ENCODE assay signal across 8 cellular contexts in genomic region chr9:83986765-83987401, GRCh38. TPM values are rescaled to one million over a fixed set of nuclear protein-coding genes. Genes with fewer than 3 reads are reported as not detected.
DNase-seq lines count a peak whose midpoint lies in the region; ATAC-seq and TF ChIP-seq lines count a peak whose summit lies in the region.

No MANE protein-coding gene starts in this region.

- H3K9me3 Mint-ChIP-seq in CD8-positive, alpha-beta memory T cell, result no peaks in the 10 kb centered on the region
- no peaks in the 10 kb centered on the region for H3K9me3 Mint-ChIP-seq in H9
- H3K9me3 Mint-ChIP-seq in naive thymus-derived CD8-positive, alpha-beta T cell, result no peaks in the 10 kb centered on the region

- no peak overlapping the region for H3K14ac ChIP-seq in H9 (ENCODE audit: insufficient read depth, low read length)

- peaks cover 4% of the 10 kb centered on the region for H3K79me1 ChIP-seq in H9 (ENCODE audit: insufficient read depth, low read depth, low read length, poor library complexity, severe bottlenecking)

- H2BK5ac ChIP-seq in H9 (ENCODE audit: insufficient read length, low read length), result no peak overlapping the region

- ATAC-seq in mucosa of descending colon, result peak; percentile 94
- no peak for ATAC-seq in naive thymus-derived CD8-positive, alpha-beta T cell

- no peaks in the 10 kb centered on the region for H3K9me3 ChIP-seq in CD8-positive, alpha-beta memory T cell (ENCODE audit: low read length)
- H3K9me3 ChIP-seq in adrenal gland (replicated peaks in 1 of 3) (no peaks in the 10 kb centered on the region), mucosa of descending colon (no peaks in the 10 kb centered on the region), H9 (ENCODE audit: control insufficient read depth, low read depth, low read length) (no peaks in the 10 kb centered on the region)

- TF ChIP-seq CTCF in adrenal gland (IDR thresholded peaks at IDR 0.05) (no peak), mucosa of descending colon (IDR thresholded peaks at IDR 0.05) (no peak), H9 (conservative IDR thresholded peaks at IDR 0.05) (no peak)

- no peaks in the 10 kb centered on the region for H3K23me2 ChIP-seq in H9 (ENCODE audit: insufficient read length, low read depth, low read length, poor library complexity, severe bottlenecking)

- H3K56ac ChIP-seq in H9 (ENCODE audit: insufficient read length, low read depth, low read length), result no peak overlapping the region

- TF ChIP-seq POLR2A in adrenal gland (IDR thresholded peaks at IDR 0.05), result peak in 1 of 2 donors; percentile 25

- H4K20me1 ChIP-seq in H9 (ENCODE audit: control insufficient read depth, insufficient read depth, insufficient read length), result no peaks in the 10 kb centered on the region

- H3K36me3 Mint-ChIP-seq in CD8-positive, alpha-beta memory T cell, result peaks cover 4 to 15% (median 13%) of the 10 kb centered on the region in 3 donors
- H3K36me3 Mint-ChIP-seq in H9 (ENCODE audit: insufficient read depth in 1 of 3, low read depth in 3 of 3), result peaks cover 14 to 31% (median 23%) of the 10 kb centered on the region in 3 experiments
- peaks cover 0 to 16% (median 12%) of the 10 kb centered on the region in 3 donors for H3K36me3 Mint-ChIP-seq in naive thymus-derived CD8-positive, alpha-beta T cell

- CTCF ChIA-PET in CD8-positive, alpha-beta memory T cell (lab: Charles Lee), result no interaction called here

- no peak overlapping the region for H2AK5ac ChIP-seq in H9 (ENCODE audit: insufficient read length, low read length)

- H3K4me1 Mint-ChIP-seq in CD8-positive, alpha-beta memory T cell, result peaks cover 9 to 29% (median 25%) of the 10 kb centered on the region in 3 donors
- H3K4me1 Mint-ChIP-seq in H9, result peaks cover 19 to 22% of the 10 kb centered on the region in 2 experiments
- peaks cover 7 to 22% (median 10%) of the 10 kb centered on the region in 4 donors for H3K4me1 Mint-ChIP-seq in naive thymus-derived CD8-positive, alpha-beta T cell

- H3K36me3 ChIP-seq in CD8-positive, alpha-beta memory T cell (ENCODE audit: insufficient read depth, low read length), result no peaks in the 10 kb centered on the region
- no peaks in the 10 kb centered on the region for H3K36me3 ChIP-seq in adrenal gland (replicated peaks in 1 of 2)
- no peaks in the 10 kb centered on the region for H3K36me3 ChIP-seq in mucosa of descending colon (ENCODE audit: low read depth)

- no peak for DNase-seq in CD8-positive, alpha-beta memory T cell
- DNase-seq in HT1080 (ENCODE audit: low read depth) (peak; percentile 89), adrenal gland (peak; percentile 41 to 84 (median 69)), mucosa of descending colon (peak; percentile 73 to 82 (median 75)), dermis blood vessel endothelial cell (no peak), H9 (no peak), AG20443 (ENCODE audit: low spot score) (no peak)
- DNase-seq in naive thymus-derived CD8-positive, alpha-beta T cell, result no peak

- H2AFZ ChIP-seq in H9 (ENCODE audit: low read length), result no peak overlapping the region

- no peak overlapping the region for H3K18ac ChIP-seq in H9 (ENCODE audit: insufficient read length, low read depth, low read length)

- H3K4me2 ChIP-seq in H9 (ENCODE audit: insufficient read depth, insufficient read length, low read length), result no peak overlapping the region

- H3K27ac ChIP-seq in CD8-positive, alpha-beta memory T cell (ENCODE audit: low read depth, low read length), result peak overlapping the region; percentile 24
- H3K27ac ChIP-seq in adrenal gland, result peak overlapping the region; percentile 45 to 76 (median 57)
- no peak overlapping the region for H3K27ac ChIP-seq in H9 (ENCODE audit: insufficient read length, low read depth, low read length)

- H3K27me3 Mint-ChIP-seq in CD8-positive, alpha-beta memory T cell, result no peaks in the 10 kb centered on the region
- H3K27me3 Mint-ChIP-seq in H9 (ENCODE audit: low read depth), result no peaks in the 10 kb centered on the region
- H3K27me3 Mint-ChIP-seq in naive thymus-derived CD8-positive, alpha-beta T cell, result no peaks in the 10 kb centered on the region

- H3T11ph ChIP-seq in H9 (ENCODE audit: low read length), result no peak overlapping the region

- H3K4me3 ChIP-seq in CD8-positive, alpha-beta memory T cell (ENCODE audit: low read length), result no peak overlapping the region
- H3K4me3 ChIP-seq in adrenal gland (no peak overlapping the region), mucosa of descending colon (no peak overlapping the region)

- intact Hi-C loops in adrenal gland (cut with DNase I), result no loop called here
- intact Hi-C loops in mucosa of descending colon (cut with DNase I, micrococcal nuclease), result no loop called here

- 36 to 49% (median 43%) methylated on average over 11 of the region's 11 CpGs for whole genome bisulfite sequencing in adrenal gland, 4 donors
- WGBS in H9 (ENCODE audit: extremely low coverage, insufficient read length, low lambda C conversion rate), result no CpG with 5 or more reads among the region's 11 CpGs

- H2BK20ac ChIP-seq in H9 (ENCODE audit: low read depth, low read length, poor library complexity, severe bottlenecking), result no peak overlapping the region

- no peak overlapping the region for H3K4ac ChIP-seq in H9 (ENCODE audit: low read depth, low read length)

- no peak overlapping the region for H4K8ac ChIP-seq in H9 (replicated peaks; ENCODE audit: insufficient read length, low read depth, low read length)

- H3K27me3 ChIP-seq in CD8-positive, alpha-beta memory T cell (ENCODE audit: insufficient read depth, low read length, poor library complexity, severe bottlenecking), result no peaks in the 10 kb centered on the region
- no peaks in the 10 kb centered on the region for H3K27me3 ChIP-seq in adrenal gland
- no peaks in the 10 kb centered on the region for H3K27me3 ChIP-seq in H9 (ENCODE audit: insufficient read depth, low read length)

- no peak overlapping the region for H3K9ac ChIP-seq in H9 (ENCODE audit: extremely low read depth, insufficient read length, low read length)

- H3K4me3 Mint-ChIP-seq in CD8-positive, alpha-beta memory T cell, result peak overlapping the region in 3 of 7 donors; percentile 1 to 32 (median 18)
- H3K4me3 Mint-ChIP-seq in H9, result no peak overlapping the region; a peak in 1 of 5 replicates
- peak overlapping the region in 1 of 10 donors; percentile 46 for H3K4me3 Mint-ChIP-seq in naive thymus-derived CD8-positive, alpha-beta T cell

- no peak overlapping the region for H2BK15ac ChIP-seq in H9 (ENCODE audit: low read depth, low read length)

- no peak overlapping the region for H2BK12ac ChIP-seq in H9 (ENCODE audit: insufficient read length, low read depth, low read length)

- peaks cover 10% of the 10 kb centered on the region for H3K4me1 ChIP-seq in CD8-positive, alpha-beta memory T cell (ENCODE audit: insufficient read depth, low read length)
- H3K4me1 ChIP-seq in adrenal gland (replicated peaks in 1 of 2) (peaks cover 15 to 51% of the 10 kb centered on the region in 2 donors), mucosa of descending colon (ENCODE audit: low read depth) (peaks cover 8% of the 10 kb centered on the region), H9 (ENCODE audit: insufficient read depth, low read length) (no peaks in the 10 kb centered on the region)

- POLR2A ChIA-PET in CD8-positive, alpha-beta memory T cell (lab: Charles Lee), result interaction anchor here (0.6 kb wide), 1 partner anchor 30 kb away, joined by 3 read pairs; a partner anchor contains a TSS
- POLR2A ChIA-PET in naive thymus-derived CD8-positive, alpha-beta T cell (lab: Charles Lee), result no interaction called here

- no peak overlapping the region for H4K91ac ChIP-seq in H9 (ENCODE audit: insufficient read length, low read depth, low read length)

- H4K5ac ChIP-seq in H9 (ENCODE audit: insufficient read length, low read depth, low read length), result no peak overlapping the region

- peaks cover 11% of the 10 kb centered on the region; the same call in 1 of the 2 replicates for H3K79me2 ChIP-seq in H9 (ENCODE audit: insufficient read depth, low read length)

- H2BK120ac ChIP-seq in H9 (ENCODE audit: low read depth, low read length, poor library complexity, severe bottlenecking), result no peak overlapping the region

- H3K23ac ChIP-seq in H9 (ENCODE audit: insufficient read length, low read depth, low read length), result no peak overlapping the region

- H3K27ac Mint-ChIP-seq in CD8-positive, alpha-beta memory T cell, result peak overlapping the region in 2 of 8 donors; percentile 21 to 51
- H3K27ac Mint-ChIP-seq in H9, result peak overlapping the region in 1 of 3 experiments; percentile 76; a peak in 3 of 7 replicates
- peak overlapping the region in 4 of 10 donors; percentile 59 to 66 (median 60) for H3K27ac Mint-ChIP-seq in naive thymus-derived CD8-positive, alpha-beta T cell

RNA-seq across cellular contexts. Expression of gene RMI1, which starts 6.3 kb away (rescaled TPM):
- total RNA-seq in CD8-positive, alpha-beta memory T cell, result 10 to 100 TPM; 29.0 to 29.3 TPM
- polyA plus RNA-seq in CD8-positive, alpha-beta memory T cell, result 5.9 TPM
- total RNA-seq in HT1080 (2014; rRNA removed; shearing (Covaris generic)), result 5.3 and 5.9 TPM in 2 replicates
- 11.0 and 14.4 TPM in 2 replicates for polyA plus RNA-seq in HT1080 (2015; cell fraction: cytosol; rRNA removed)
- polyA plus RNA-seq in HT1080 (2015; cell fraction: nucleus; rRNA removed), result 13.3 and 14.2 TPM in 2 replicates
- total RNA-seq in adrenal gland (10 to 100 TPM in 3 of 8 donors, 1 to 10 TPM in 5; 6.2 to 21.7 (median 7.8) TPM), mucosa of descending colon (10 to 100 TPM in 2 of 3 donors, 1 to 10 TPM in 1; 7.0 to 15.6 (median 11.6) TPM), dermis blood vessel endothelial cell (8.0 and 18.4 TPM in 2 replicates), H9 (2021) (21.8 and 22.4 TPM in 2 replicates)
- polyA plus RNA-seq in adrenal gland, result 10 to 100 TPM in 1 of 3 donors, 1 to 10 TPM in 2; 2.3 to 17.5 (median 3.5) TPM
- total RNA-seq in naive thymus-derived CD8-positive, alpha-beta T cell, result 1 to 10 TPM; 6.6 to 8.3 TPM
- 1 to 10 TPM; 5.3 to 6.7 (median 6.3) TPM for polyA plus RNA-seq in naive thymus-derived CD8-positive, alpha-beta T cell

RNA-seq across cellular contexts. Expression of gene HNRNPK, which starts 6.9 kb away (rescaled TPM):
- 100 to 1,000 TPM; 870 to 904 TPM for total RNA-seq in CD8-positive, alpha-beta memory T cell
- polyA plus RNA-seq in CD8-positive, alpha-beta memory T cell, result 884 TPM
- total RNA-seq in HT1080 (2014; rRNA removed; shearing (Covaris generic)), result 681 and 1,082 TPM in 2 replicates
- polyA plus RNA-seq in HT1080 (2015; cell fraction: cytosol; rRNA removed), result 515 and 519 TPM in 2 replicates
- polyA plus RNA-seq in HT1080 (2015; cell fraction: nucleus; rRNA removed), result 1,121 and 1,129 TPM in 2 replicates
- 100 to 1,000 TPM; 371 to 518 (median 477) TPM for total RNA-seq in adrenal gland
- 100 to 1,000 TPM; 172 to 866 (median 228) TPM for polyA plus RNA-seq in adrenal gland
- 100 to 1,000 TPM; 386 to 461 (median 421) TPM for total RNA-seq in mucosa of descending colon
- total RNA-seq in dermis blood vessel endothelial cell, result 685 and 950 TPM in 2 replicates
- 790 and 802 TPM in 2 replicates for total RNA-seq in H9 (2021)
- total RNA-seq in naive thymus-derived CD8-positive, alpha-beta T cell, result 100 to 1,000 TPM; 653 to 706 TPM
- 100 to 1,000 TPM; 760 to 890 (median 849) TPM for polyA plus RNA-seq in naive thymus-derived CD8-positive, alpha-beta T cell

Comparison
In these comparisons a context has a peak if more than half of its experiments do, and no peak if none do; other contexts are left out.
1. DNase-seq: peak in HT1080 (single experiment), adrenal gland (7 of 7) and mucosa of descending colon (3 of 3); none in CD8-positive, alpha-beta memory T cell (0 of 5), dermis blood vessel endothelial cell (single experiment), H9 (single experiment), AG20443 (single experiment) and naive thymus-derived CD8-positive, alpha-beta T cell (0 of 10).